Comparison of ENCODE assay signal across 11 cellular contexts in genomic region chr3:196111939-196112386, GRCh38. TPM values are rescaled to one million over a fixed set of nuclear protein-coding genes. Genes with fewer than 3 reads are reported as not detected.
DNase-seq lines count a peak whose midpoint lies in the region; ATAC-seq, FAIRE-seq and TF ChIP-seq lines count a peak whose summit lies in the region.
"Had no signal": no experiment of that assay in that cellular context is flagged by ENCODE, and none has a peak within 500 bp of the region (broad histone marks: within the 10 kb centered on the region; RNA-seq: fewer than 3 reads in every experiment).

No MANE protein-coding gene starts in this region.

- no peaks in the 10 kb centered on the region for H3K36me3 ChIP-seq in BLaER1 treated with 17β-estradiol and CSF1 and Interleukin-3, amounts not matched to agents 10 nM and 100 nM

- FAIRE-seq in GM19239 (lab: Jason Lieb, UNC), result peak; percentile 80

- peak overlapping the region in 9 of 11 experiments; percentile 2 to 95 (median 49); a peak in 14 of 22 replicates for H3K27ac ChIP-seq in BLaER1 treated with 17β-estradiol and CSF1 and Interleukin-3, amounts not matched to agents 10 nM and 100 nM
- no peak overlapping the region for H3K27ac ChIP-seq in dorsolateral prefrontal cortex

- H3K4me1 ChIP-seq in BLaER1 treated with 17β-estradiol and CSF1 and Interleukin-3, amounts not matched to agents 10 nM and 100 nM, result peaks cover 43 to 78% (median 52%) of the 10 kb centered on the region in 10 experiments

- H3K27ac Mint-ChIP-seq in activated B cell treated with CpG ODN at 0.5 μM for 24 hours, result peak overlapping the region; percentile 78

- H3K4me3 Mint-ChIP-seq in activated B cell treated with CpG ODN at 0.5 μM for 24 hours, result peak overlapping the region; percentile 29

- peaks cover 26% of the 10 kb centered on the region for H3K4me1 Mint-ChIP-seq in activated B cell treated with CpG ODN at 0.5 μM for 24 hours

- H3K9ac ChIP-seq in BLaER1 treated with 17β-estradiol and CSF1 and Interleukin-3, amounts not matched to agents 10 nM and 100 nM, result peak overlapping the region in 4 of 11 experiments; percentile 33 to 84 (median 68); a peak in 7 of 22 replicates

- H3K27me3 Mint-ChIP-seq in activated B cell treated with CpG ODN at 0.5 μM for 24 hours, result no peaks in the 10 kb centered on the region

- H4K20me1 ChIP-seq in BLaER1 treated with 17β-estradiol and CSF1 and Interleukin-3, amounts not matched to agents 10 nM and 100 nM, result no peaks in the 10 kb centered on the region

- TF ChIP-seq CTCF in activated B cell treated with CpG ODN at 0.5 μM for 24 hours (IDR thresholded peaks at IDR 0.05) (no peak), dorsolateral prefrontal cortex (IDR thresholded peaks at IDR 0.05 in 54 of 56, conservative IDR thresholded peaks at IDR 0.05 in 2 of 56; ENCODE audit: low read depth in 1 of 56, partially characterized antibody in 56 of 56) (no peak)

- ATAC-seq in activated B cell treated with CpG ODN at 0.5 μM for 24 hours (ENCODE audit: low read depth) (peak; percentile 67), GM21619 (IDR thresholded peaks at IDR 0.05; ENCODE audit: unreplicated experiment) (no peak)

- intact Hi-C loops in activated B cell treated with CpG ODN at 0.5 μM for 24 hours (cut with micrococcal nuclease), result loop anchor here (1.0 to 2.0 kb wide), 3 partner anchors 15 to 80 kb away; partner anchors contain the start of gene TFRC
- intact Hi-C loops in dorsolateral prefrontal cortex (cut with DNase I), result no loop called here

- no peak overlapping the region for H3K4me3 ChIP-seq in BLaER1 treated with 17β-estradiol and CSF1 and Interleukin-3, amounts not matched to agents 10 nM and 100 nM
- H3K4me3 ChIP-seq in dorsolateral prefrontal cortex, result no peak overlapping the region

- no peaks in the 10 kb centered on the region for H3K36me3 Mint-ChIP-seq in activated B cell treated with CpG ODN at 0.5 μM for 24 hours (ENCODE audit: low read depth)

- POLR2A ChIA-PET in activated B cell treated with CpG ODN at 0.5 μM for 24 hours (lab: Charles Lee), result interaction anchor here (0.5 to 3.0 kb wide), 16 partner anchors 8 to 1424 kb away, joined by 3 to 14 read pairs (median 4); partner anchors contain the start of gene TFRC

- no peaks in the 10 kb centered on the region for H3K27me3 ChIP-seq in BLaER1 treated with 17β-estradiol and CSF1 and Interleukin-3, amounts not matched to agents 10 nM and 100 nM
- no peaks in the 10 kb centered on the region for H3K27me3 ChIP-seq in dorsolateral prefrontal cortex

- H3K9me3 Mint-ChIP-seq in activated B cell treated with CpG ODN at 0.5 μM for 24 hours, result no peaks in the 10 kb centered on the region

- CTCF ChIA-PET in activated B cell treated with CpG ODN at 0.5 μM for 24 hours (lab: Charles Lee), result interaction anchor here (0.6 to 1.0 kb wide), 3 partner anchors 38 to 491 kb away, joined by 3 read pairs; no protein-coding TSS in a partner anchor

- no peak for DNase-seq in GM19239 (ENCODE audit: insufficient read length, low spot score)
- DNase-seq in activated B cell treated with CpG ODN at 0.5 μM for 24 hours, result no peak
- peak; percentile 31 for DNase-seq in germinal center (ENCODE audit: low spot score)
- no peak for DNase-seq in COLO668 (lab: John Stamatoyannopoulos, UW; ENCODE audit: unreplicated experiment)
- no peak for DNase-seq in NCI-H2196 (lab: John Stamatoyannopoulos, UW; ENCODE audit: unreplicated experiment)
- no peak for DNase-seq in dorsolateral prefrontal cortex
- DNase-seq: activated gamma-delta T cell, MM.1S, NCI-H82 had no signal

- H3K4me2 ChIP-seq in BLaER1 treated with 17β-estradiol and CSF1 and Interleukin-3, amounts not matched to agents 10 nM and 100 nM, result peak overlapping the region; percentile 0 to 83 (median 38); a peak in 15 of 22 replicates

- no peaks in the 10 kb centered on the region for H3K9me3 ChIP-seq in BLaER1 treated with 17β-estradiol and CSF1 and Interleukin-3, amounts not matched to agents 10 nM and 100 nM (replicated peaks in 1 of 11)

RNA-seq across cellular contexts. Expression of gene TFRC, which starts 30.1 kb away (rescaled TPM):
- total RNA-seq in activated B cell treated with CpG ODN at 0.5 μM for 24 hours (238 and 290 TPM in 2 replicates), dorsolateral prefrontal cortex (100 to 1,000 TPM in 60 of 120 experiments, 10 to 100 TPM in 60; 54.9 to 178 (median 99.8) TPM)

Comparison
In these comparisons a context has a peak if more than half of its experiments do, and no peak if none do; other contexts are left out.
1. H3K27ac ChIP-seq: peak in BLaER1 treated with 17β-estradiol and CSF1 and Interleukin-3, amounts not matched to agents 10 nM and 100 nM (9 of 11); none in dorsolateral prefrontal cortex (0 of 59).